Comparison of ENCODE assay signal across 32 cellular contexts in genomic region chr14:38663382-38663781, GRCh38.
"Had no signal": no experiment of that assay in that cellular context is flagged by ENCODE, and none has a peak within 500 bp of the region (broad histone marks: within the 10 kb centered on the region; RNA-seq: fewer than 3 reads in every experiment).

No MANE protein-coding gene starts in this region.

- H3K9me3 ChIP-seq: adrenal gland, body of pancreas, breast epithelium had no signal

- DNase-seq: activated CD4-positive, alpha-beta memory T cell treated with anti-CD3 and anti-CD28 coated beads, Interleukin-2, amount 10 ng/mL, durations not matched to agents 7 days and 5 days; activated CD4-positive, alpha-beta T cell treated with anti-CD3 and anti-CD28 coated beads for 1 hour; activated CD4-positive, alpha-beta T cell treated with anti-CD3 and anti-CD28 coated beads for 36 hours; activated CD4-positive, alpha-beta T cell treated with anti-CD3 and anti-CD28 coated beads for 48 hours; activated CD4-positive, alpha-beta T cell treated with anti-CD3 and anti-CD28 coated beads, Interleukin-2, amount 10 ng/mL, durations not matched to agents 7 days and 5 days; activated CD4-positive, alpha-beta T cell treated with anti-CD3 and anti-CD28 coated beads, Interleukin-2, amount 50 U/mL, for 48 hours; activated CD4-positive, CD25-positive, alpha-beta regulatory T cell; activated CD8-positive, alpha-beta memory T cell treated with anti-CD3 and anti-CD28 coated beads for 24 hours; activated CD8-positive, alpha-beta memory T cell treated with anti-CD3 and anti-CD28 coated beads, Interleukin-2, amount 10 ng/mL, durations not matched to agents 7 days and 5 days; activated CD8-positive, alpha-beta memory T cell treated with anti-CD3 and anti-CD28 coated beads, Interleukin-2, amount 50 U/mL, for 48 hours; activated CD8-positive, alpha-beta T cell treated with anti-CD3 and anti-CD28 coated beads, Interleukin-2, amount 10 ng/mL, durations not matched to agents 7 days and 5 days; activated effector memory CD4-positive, alpha-beta T cell treated with Interleukin-2 at 50 U/mL for 16 hours; activated gamma-delta T cell; activated naive CD4-positive, alpha-beta T cell treated with anti-CD3 and anti-CD28 coated beads for 36 hours; activated naive CD4-positive, alpha-beta T cell treated with anti-CD3 and anti-CD28 coated beads, Interleukin-2, amount 50 U/mL, for 16 hours; activated naive CD8-positive, alpha-beta T cell treated with anti-CD3 and anti-CD28 coated beads for 36 hours; activated T-cell treated with anti-CD3 and anti-CD28 coated beads, Interleukin-2, amount 50 U/mL, for 24 hours; activated T-cell treated with anti-CD3 and anti-CD28 coated beads, Interleukin-2, amount 50 U/mL, for 48 hours; adrenal gland; amniotic stem cell; aorta; body of pancreas; brain microvascular endothelial cell; central memory CD4-positive, alpha-beta T cell; T-helper 2 cell; T-helper 9 cell; WERI-Rb-1 had no signal

- ATAC-seq: activated CD4-positive, alpha-beta T cell treated with anti-CD3 and anti-CD28 coated beads for 36 hours; activated CD4-positive, CD25-positive, alpha-beta regulatory T cell treated with anti-CD3 and anti-CD28 coated beads, Interleukin-2, amount 50 U/mL, for 24 hours; activated CD8-positive, alpha-beta memory T cell treated with anti-CD3 and anti-CD28 coated beads, Interleukin-2, amount 10 ng/mL, durations not matched to agents 7 days and 5 days; activated CD8-positive, alpha-beta T cell treated with anti-CD3 and anti-CD28 coated beads, Interleukin-2, amount 10 ng/mL, durations not matched to agents 7 days and 5 days; activated naive CD4-positive, alpha-beta T cell treated with anti-CD3 and anti-CD28 coated beads, Interleukin-2, amount 50 U/mL, for 72 hours; body of pancreas had no signal

- H3K36me3 ChIP-seq: adrenal gland, brain microvascular endothelial cell, breast epithelium, WERI-Rb-1 had no signal

- H3K27me3 ChIP-seq: adrenal gland, body of pancreas, brain microvascular endothelial cell, breast epithelium had no signal

- H3K27ac ChIP-seq: adrenal gland, body of pancreas, brain microvascular endothelial cell, breast epithelium, WERI-Rb-1 had no signal

- H3K4me1 ChIP-seq: adrenal gland, breast epithelium had no signal

- H3K4me3 ChIP-seq: adrenal gland, body of pancreas, breast epithelium had no signal

- FAIRE-seq: astrocyte, TTC549 had no signal
